In the genomic region with DNA sequence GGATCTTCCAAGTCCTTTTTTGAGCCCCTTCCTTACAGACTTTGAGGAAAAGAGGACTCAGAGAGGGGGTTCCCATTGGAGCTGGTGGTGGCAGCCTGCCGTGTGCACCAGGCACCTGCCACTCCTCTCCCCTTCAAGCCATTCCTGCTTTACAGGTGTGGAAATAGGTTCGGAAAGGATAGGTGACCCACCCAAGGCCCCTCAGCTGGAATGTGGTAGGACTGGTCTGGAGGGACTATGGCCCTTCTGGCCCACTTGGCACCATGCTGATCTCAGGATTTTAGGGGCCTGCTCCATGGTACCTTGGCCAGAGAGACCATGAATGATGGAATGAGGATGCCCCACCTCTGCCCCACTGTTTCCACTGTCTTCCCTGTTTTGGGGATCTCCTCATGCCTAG, we compare ENCODE assay signal across 11 cellular contexts. TPM values are rescaled to one million over a fixed set of nuclear protein-coding genes. Genes with fewer than 3 reads are reported as not detected.
DNase-seq lines count a peak whose midpoint lies in the region; FAIRE-seq and TF ChIP-seq lines count a peak whose summit lies in the region.
"Had no signal": no experiment of that assay in that cellular context is flagged by ENCODE, and none has a peak within 500 bp of the region (broad histone marks: within the 10 kb centered on the region; RNA-seq: fewer than 3 reads in every experiment).

No MANE protein-coding gene starts in this region.

- H3K27ac ChIP-seq in CD4-positive, alpha-beta memory T cell (ENCODE audit: low read depth, low read length), result no peak overlapping the region
- H3K27ac ChIP-seq in OCI-LY1 (ENCODE audit: low read depth, low read length, poor library complexity, severe bottlenecking) (no peak overlapping the region), H1 (ENCODE audit: low read depth, low read length) (no peak overlapping the region)
- H3K27ac ChIP-seq: psoas muscle had no signal

- H3K4me1 ChIP-seq in CD4-positive, alpha-beta memory T cell (ENCODE audit: insufficient read depth, low read length), result peaks cover 17% of the 10 kb centered on the region
- H3K4me1 ChIP-seq in OCI-LY1 (ENCODE audit: insufficient read depth, low read length, severe bottlenecking) (peaks cover 24% of the 10 kb centered on the region), H1 (replicated peaks in 1 of 4; ENCODE audit: control insufficient read depth in 3 of 4, insufficient read depth in 4 of 4, low read length in 3 of 4) (peaks cover 5 to 19% (median 14%) of the 10 kb centered on the region in 4 experiments)

- H4K5ac ChIP-seq in H1 (ENCODE audit: insufficient read length, low read depth, low read length), result no peak overlapping the region

- no peaks in the 10 kb centered on the region for H4K20me1 ChIP-seq in OCI-LY1 (ENCODE audit: insufficient read depth, low read length)
- H4K20me1 ChIP-seq in H1 (replicated peaks in 1 of 2; ENCODE audit: control insufficient read depth in 1 of 2, insufficient read depth in 2 of 2, low read length in 2 of 2), result no peaks in the 10 kb centered on the region

- peak overlapping the region; percentile 73; the same call in 1 of the 2 replicates for H3K9ac ChIP-seq in OCI-LY1 (ENCODE audit: low read length)
- H3K9ac ChIP-seq in H1 (replicated peaks in 1 of 4; ENCODE audit: extremely low read depth in 1 of 4, low read depth in 3 of 4, low read length in 3 of 4), result no peak overlapping the region

- CTCF ChIA-PET in CD4-positive, alpha-beta memory T cell (lab: Charles Lee; ENCODE audit: partially characterized antibody), result interaction anchor here (1.4 kb wide), 1 partner anchor 332 kb away, joined by 5 read pairs; no protein-coding TSS in a partner anchor
- CTCF ChIA-PET in H1 (lab: Charles Lee; ENCODE audit: partially characterized antibody), result interaction anchor here (1.1 to 5.6 kb wide), 4 partner anchors 17 to 189 kb away, joined by 3 to 28 read pairs (median 4); no protein-coding TSS in a partner anchor

- no peaks in the 10 kb centered on the region for H3K79me1 ChIP-seq in H1 (ENCODE audit: low read depth, low read length)

- peaks cover 0 to 3% (median 0%) of the 10 kb centered on the region in 8 donors for H3K9me3 Mint-ChIP-seq in CD4-positive, alpha-beta memory T cell
- H3K9me3 Mint-ChIP-seq in nephron progenitor cell, result peaks cover 6% of the 10 kb centered on the region

- H3K27me3 Mint-ChIP-seq in CD4-positive, alpha-beta memory T cell, result peaks cover 0 to 2% of the 10 kb centered on the region in 2 donors
- peaks cover 53% of the 10 kb centered on the region for H3K27me3 Mint-ChIP-seq in nephron progenitor cell (ENCODE audit: low read depth, poor library complexity)

- H3K9me2 ChIP-seq in OCI-LY1 (ENCODE audit: low read depth, low read length), result no peaks in the 10 kb centered on the region

- TF ChIP-seq RAD21 in H1 (IDR thresholded peaks at IDR 0.05 in 1 of 2, conservative IDR thresholded peaks at IDR 0.05 in 1 of 2; ENCODE audit: low read depth in 2 of 2, low read length in 2 of 2), result no peak

- H3K18ac ChIP-seq in H1 (ENCODE audit: extremely low read depth, low read length), result no peak overlapping the region

- DNase-seq in CD4-positive, alpha-beta memory T cell, result no peak
- peak in 1 of 2 experiments; percentile 46 for DNase-seq in H1 (ENCODE audit: low read depth in 1 of 2, low spot score in 2 of 2)
- no peak for DNase-seq in nephron progenitor cell
- no peak for DNase-seq in SIG-M5 (lab: John Stamatoyannopoulos, UW)
- DNase-seq in COR-L47 (lab: John Stamatoyannopoulos, UW), result no peak
- DNase-seq in SK-N-DZ (ENCODE audit: low spot score), result no peak
- DNase-seq in stimulated activated CD4-positive, alpha-beta T cell treated with anti-CD3 and anti-CD28 coated beads, Interleukin-2, amount 100 ng/mL, for 48 hours, result no peak
- DNase-seq: psoas muscle had no signal

- H3K23ac ChIP-seq in H1 (ENCODE audit: insufficient read length), result no peak overlapping the region

- no peak overlapping the region for H2BK120ac ChIP-seq in H1 (replicated peaks; ENCODE audit: low read depth, low read length)

- intact Hi-C loops in CD4-positive, alpha-beta memory T cell (cut with micrococcal nuclease), result loop anchor here (1.0 to 5.0 kb wide), 2 partner anchors 13 to 413 kb away; partner anchors contain the start of genes ALG2, ANKS6 and SEC61B

- H3F3A ChIP-seq in OCI-LY1 (ENCODE audit: insufficient read depth, low read length), result no peaks in the 10 kb centered on the region

- H3K56ac ChIP-seq in H1 (replicated peaks; ENCODE audit: insufficient read length, low read depth, low read length), result no peak overlapping the region

- H2BK15ac ChIP-seq in H1 (ENCODE audit: low read length), result no peak overlapping the region

- TF ChIP-seq EP300 in H1 (IDR thresholded peaks at IDR 0.05; ENCODE audit: borderline replicate concordance in 1 of 2, low read depth in 2 of 2, low read length in 2 of 2), result no peak

- H3K9me3 ChIP-seq in CD4-positive, alpha-beta memory T cell (ENCODE audit: control insufficient read depth in 1 of 2, low read length in 2 of 2), result no peaks in the 10 kb centered on the region
- H3K9me3 ChIP-seq in OCI-LY1 (ENCODE audit: low read length) (no peaks in the 10 kb centered on the region), H1 (ENCODE audit: insufficient read depth in 2 of 2, low read depth in 1 of 2, low read length in 1 of 2) (no peaks in the 10 kb centered on the region)
- H3K9me3 ChIP-seq: psoas muscle had no signal

- H2BK5ac ChIP-seq in H1 (ENCODE audit: low read depth, low read length), result no peak overlapping the region

- 87% methylated on average over 2 of the region's 2 CpGs; no CpG with 5 or more reads in 1 of the 2 experiments for WGBS in H1 (ENCODE audit: extremely low coverage in 1 of 2, insufficient coverage in 1 of 2, insufficient read length in 1 of 2, insufficient replicate concordance in 2 of 2, low coverage in 1 of 2, low lambda C conversion rate in 2 of 2, missing lambda C conversion rate in 1 of 2), 2 experiments

- H3K27ac Mint-ChIP-seq in CD4-positive, alpha-beta memory T cell, result no peak overlapping the region
- H3K27ac Mint-ChIP-seq in nephron progenitor cell, result no peak overlapping the region

- no peak overlapping the region for H2BK20ac ChIP-seq in H1 (ENCODE audit: low read length)

- H3K4me1 Mint-ChIP-seq in CD4-positive, alpha-beta memory T cell, result peaks cover 16 to 34% (median 25%) of the 10 kb centered on the region in 4 donors
- H3K4me1 Mint-ChIP-seq in nephron progenitor cell, result peaks cover 26% of the 10 kb centered on the region

- no peak overlapping the region for H4K91ac ChIP-seq in H1 (replicated peaks; ENCODE audit: insufficient read length, low read length)

- H2AK5ac ChIP-seq in H1 (ENCODE audit: low read depth, low read length), result no peak overlapping the region

- H2BK12ac ChIP-seq in H1 (ENCODE audit: low read depth, low read length), result no peak overlapping the region

- no peak for FAIRE-seq in H1 (lab: Jason Lieb, UNC)
- FAIRE-seq: D721Med, islet of Langerhans had no signal

- peaks cover 2 to 8% of the 10 kb centered on the region in 2 donors for H3K36me3 Mint-ChIP-seq in CD4-positive, alpha-beta memory T cell
- H3K36me3 Mint-ChIP-seq in nephron progenitor cell (ENCODE audit: low read depth), result no peaks in the 10 kb centered on the region

- no peaks in the 10 kb centered on the region for H3K27me3 ChIP-seq in CD4-positive, alpha-beta memory T cell (ENCODE audit: insufficient read depth, low read length)
- H3K27me3 ChIP-seq in OCI-LY1 (ENCODE audit: insufficient read depth, low read length) (no peaks in the 10 kb centered on the region), H1 (replicated peaks in 1 of 4; ENCODE audit: control insufficient read depth in 3 of 4, extremely low read depth in 1 of 4, insufficient read depth in 3 of 4, low read length in 3 of 4) (peaks cover 0 to 5% (median 2%) of the 10 kb centered on the region in 4 experiments; a peak in 2 of 7 replicates)

- peak overlapping the region; percentile 84 to 93 (median 89) for H3K4me3 Mint-ChIP-seq in CD4-positive, alpha-beta memory T cell
- peak overlapping the region; percentile 85 for H3K4me3 Mint-ChIP-seq in nephron progenitor cell

- no peak overlapping the region for H4K8ac ChIP-seq in H1 (ENCODE audit: extremely low read depth, insufficient read depth, low read length)

- POLR2A ChIA-PET in CD4-positive, alpha-beta memory T cell (lab: Charles Lee; ENCODE audit: partially characterized antibody), result interaction anchor here (3.4 kb wide), 1 partner anchor 13 kb away, joined by 23 read pairs; the partner anchor contains the start of gene ANKS6
- POLR2A ChIA-PET in H1 (lab: Charles Lee; ENCODE audit: partially characterized antibody), result interaction anchor here (1.2 kb wide), 1 partner anchor 35 kb away, joined by 4 read pairs; no protein-coding TSS in a partner anchor

- H3K4ac ChIP-seq in H1 (replicated peaks; ENCODE audit: insufficient read length, low read depth, low read length), result peak overlapping the region; percentile 60

- TF ChIP-seq CTCF in OCI-LY1 (IDR thresholded peaks at IDR 0.05; ENCODE audit: low read length) (no peak), H1 (IDR thresholded peaks at IDR 0.05; ENCODE audit: control extremely low read depth in 1 of 3, insufficient read depth in 1 of 3, low read depth in 1 of 3, low read length in 3 of 3) (no peak), nephron progenitor cell (IDR thresholded peaks at IDR 0.05) (no peak)

- TF ChIP-seq POLR2A in H1 (IDR thresholded peaks at IDR 0.05; ENCODE audit: control extremely low read depth in 1 of 2, low read depth in 2 of 2, low read length in 2 of 2), result no peak

- H3K23me2 ChIP-seq in H1 (ENCODE audit: low read depth, low read length), result peaks cover 7% of the 10 kb centered on the region; the same call in 1 of the 2 replicates

- H2AFZ ChIP-seq in OCI-LY1 (ENCODE audit: low read length), result no peak overlapping the region
- H2AFZ ChIP-seq in H1 (ENCODE audit: low read length), result no peak overlapping the region

- H3K4me2 ChIP-seq in OCI-LY1 (ENCODE audit: low read length) (peak overlapping the region; percentile 98), H1 (ENCODE audit: insufficient read depth in 1 of 2, low read depth in 2 of 2, low read length in 2 of 2) (peak overlapping the region; percentile 66 to 78)

- H3K36me3 ChIP-seq in CD4-positive, alpha-beta memory T cell (ENCODE audit: insufficient read depth, low read length), result no peaks in the 10 kb centered on the region
- H3K36me3 ChIP-seq in OCI-LY1 (ENCODE audit: insufficient read depth, low read length) (no peaks in the 10 kb centered on the region), H1 (ENCODE audit: control insufficient read depth in 2 of 4, insufficient read depth in 4 of 4, low read length in 3 of 4) (no peaks in the 10 kb centered on the region)

- no peak overlapping the region for H3K14ac ChIP-seq in H1 (ENCODE audit: insufficient read length)

- no peak overlapping the region for H3K4me3 ChIP-seq in CD4-positive, alpha-beta memory T cell (ENCODE audit: low read length in 2 of 2)
- H3K4me3 ChIP-seq in OCI-LY1 (ENCODE audit: low read depth, low read length, poor library complexity, severe bottlenecking) (peak overlapping the region; percentile 81), H1 (ENCODE audit: extremely low read depth in 1 of 4, insufficient read depth in 2 of 4, low read depth in 3 of 4, low read length in 4 of 4) (peak overlapping the region in 1 of 4 experiments; percentile 67; a peak in 3 of 8 replicates)

- H3K79me2 ChIP-seq in OCI-LY1 (ENCODE audit: insufficient read depth, low read length), result no peaks in the 10 kb centered on the region
- no peaks in the 10 kb centered on the region for H3K79me2 ChIP-seq in H1 (ENCODE audit: control insufficient read depth in 1 of 2, insufficient read depth in 2 of 2, low read length in 2 of 2)

RNA-seq across cellular contexts. Expression of gene GALNT12, which starts 1.4 kb away (rescaled TPM):
- 10 to 100 TPM; 11.1 to 13.8 TPM for total RNA-seq in CD4-positive, alpha-beta memory T cell
- 1 to 10 TPM; 3.1 to 6.1 TPM for polyA plus RNA-seq in CD4-positive, alpha-beta memory T cell
- 17.5 and 19.6 TPM in 2 replicates for total RNA-seq in H1 (2021; fragmentation: NEBNext Ultra II Directional; extraction: Animal tissue kit (Norgen Biotek cat#: 25700))
- 16.2 and 21.2 TPM in 2 replicates for polyA plus RNA-seq in H1 (2011; rRNA removed)
- 22.4 TPM for polyA plus RNA-seq in H1 (2011; cell fraction: cytosol; rRNA removed)
- polyA plus RNA-seq in H1 (2011; cell fraction: nucleus; rRNA removed), result 25.6 TPM
- polyA plus RNA-seq in H1 (2012, experiment 1 of 2), result 18.9 to 21.9 TPM (median 20.5 TPM) in 4 replicates
- polyA plus RNA-seq in H1 (2012, experiment 2 of 2), result 4.9 TPM
- 19.4 TPM for polyA plus RNA-seq in H1 (2013, experiment 1 of 2)
- 20.2 TPM for polyA plus RNA-seq in H1 (2013, experiment 2 of 2)
- 14.6 and 21.0 TPM in 2 replicates for polyA minus RNA-seq in H1 (2011; rRNA and poly(A)+ RNA removed)
- polyA minus RNA-seq in H1 (2011; cell fraction: cytosol; rRNA and poly(A)+ RNA removed), result 12.3 TPM
- polyA minus RNA-seq in H1 (2011; cell fraction: nucleus; rRNA and poly(A)+ RNA removed), result 10.6 TPM
- 0.87 and 1.9 TPM in 2 replicates for polyA plus RNA-seq in SK-N-DZ (2014; cell fraction: cytosol; rRNA removed)
- polyA plus RNA-seq in SK-N-DZ (2014; cell fraction: nucleus; rRNA removed), result 2.1 and 6.9 TPM in 2 replicates

RNA-seq across cellular contexts. Expression of gene ANKS6, which starts 12.5 kb away (rescaled TPM):
- 10 to 100 TPM; 10.1 to 12.2 TPM for total RNA-seq in CD4-positive, alpha-beta memory T cell
- polyA plus RNA-seq in CD4-positive, alpha-beta memory T cell, result 1 to 10 TPM; 2.5 to 9.2 TPM
- 56.3 and 61.2 TPM in 2 replicates for total RNA-seq in H1 (2021; fragmentation: NEBNext Ultra II Directional; extraction: Animal tissue kit (Norgen Biotek cat#: 25700))
- polyA plus RNA-seq in H1 (2011; rRNA removed), result 34.1 and 50.9 TPM in 2 replicates
- polyA plus RNA-seq in H1 (2011; cell fraction: cytosol; rRNA removed), result 47.0 TPM
- 79.5 TPM for polyA plus RNA-seq in H1 (2011; cell fraction: nucleus; rRNA removed)
- 44.2 to 49.3 TPM (median 45.6 TPM) in 4 replicates for polyA plus RNA-seq in H1 (2012, experiment 1 of 2)
- polyA plus RNA-seq in H1 (2012, experiment 2 of 2), result 50.8 TPM
- 48.4 TPM for polyA plus RNA-seq in H1 (2013, experiment 1 of 2)
- polyA plus RNA-seq in H1 (2013, experiment 2 of 2), result 49.8 TPM
- 36.8 and 37.5 TPM in 2 replicates for polyA minus RNA-seq in H1 (2011; rRNA and poly(A)+ RNA removed)
- polyA minus RNA-seq in H1 (2011; cell fraction: cytosol; rRNA and poly(A)+ RNA removed), result 30.2 TPM
- polyA minus RNA-seq in H1 (2011; cell fraction: nucleus; rRNA and poly(A)+ RNA removed), result 44.6 TPM
- 13.7 and 21.7 TPM in 2 replicates for polyA plus RNA-seq in SK-N-DZ (2014; cell fraction: cytosol; rRNA removed)
- 35.7 and 36.9 TPM in 2 replicates for polyA plus RNA-seq in SK-N-DZ (2014; cell fraction: nucleus; rRNA removed)
